17 cellular contexts compared by ENCODE assay signal in genomic region chr14:71365305-71365865, GRCh38. TPM values are rescaled to one million over a fixed set of nuclear protein-coding genes. Genes with fewer than 3 reads are reported as not detected.
DNase-seq lines count a peak whose midpoint lies in the region; TF ChIP-seq lines count a peak whose summit lies in the region.
"Had no signal": no experiment of that assay in that cellular context is flagged by ENCODE, and none has a peak within 500 bp of the region (broad histone marks: within the 10 kb centered on the region; RNA-seq: fewer than 3 reads in every experiment).

No MANE protein-coding gene starts in this region.

- in situ Hi-C loops in ACHN (cut with HindIII; ENCODE audit: low pct_ligation_motif_present, low pct_unique_long_range_greater_than_20kb, low sequenced_read_pairs): no loop called here

- H3K36me3 ChIP-seq in neutrophil: no peaks in the 10 kb centered on the region
- no peaks in the 10 kb centered on the region for H3K36me3 ChIP-seq in Karpas-422 (ENCODE audit: insufficient read depth, low read length)
- no peaks in the 10 kb centered on the region for H3K36me3 ChIP-seq in mesendoderm (ENCODE audit: control insufficient read depth, insufficient read depth, low read length)
- H3K36me3 ChIP-seq: prostate gland had no signal

- TF ChIP-seq CTCF in CD14-positive monocyte (IDR thresholded peaks at IDR 0.05) (no peak), neutrophil (IDR thresholded peaks at IDR 0.05) (no peak)

- DNase-seq in CD14-positive monocyte (ENCODE audit: low spot score) (no peak), RPMI7951 (ENCODE audit: low read depth) (peak; percentile 40), Karpas-422 (no peak), anterior cingulate cortex (lab: John Stamatoyannopoulos, UW) (no peak), ACHN (no peak), mesendoderm (no peak)
- DNase-seq: activated CD4-positive, alpha-beta T cell treated with anti-CD3 and anti-CD28 coated beads, Interleukin-2, amount 50 U/mL, for 4 hours; activated gamma-delta T cell; DMS79; GM23248; mesenchymal stem cell; natural killer cell; stimulated activated CD4-positive, alpha-beta T cell treated with anti-CD3 and anti-CD28 coated beads, Interleukin-4, amount 100 ng/mL, for 4 hours; substantia nigra had no signal

- H4K20me1 ChIP-seq in Karpas-422 (ENCODE audit: insufficient read depth, low read depth, low read length): peaks cover 35% of the 10 kb centered on the region

- H2BK5ac ChIP-seq in mesendoderm (ENCODE audit: low read length): no peak overlapping the region

- no peak overlapping the region for H3K4me3 ChIP-seq in neutrophil (ENCODE audit: low read depth in 1 of 2, low read length in 1 of 2)
- no peak overlapping the region for H3K4me3 ChIP-seq in Karpas-422 (ENCODE audit: low read length)
- H3K4me3 ChIP-seq in mesendoderm (ENCODE audit: low read length): no peak overlapping the region
- H3K4me3 ChIP-seq: GM23248, prostate gland had no signal

- H3K27me3 Mint-ChIP-seq in CD14-positive monocyte (ENCODE audit: low read depth in 3 of 3): no peaks in the 10 kb centered on the region
- H3K27me3 Mint-ChIP-seq in dendritic cell treated with granulocyte-macrophage colony-stimulating factor and Interleukin-4, amounts not matched to agents 40 ng/mL and 50 ng/mL, for 4 days: no peaks in the 10 kb centered on the region

- H3K9me3 ChIP-seq in neutrophil (no peaks in the 10 kb centered on the region), Karpas-422 (ENCODE audit: low read length) (no peaks in the 10 kb centered on the region)
- H3K9me3 ChIP-seq: prostate gland had no signal

- H3K79me2 ChIP-seq in Karpas-422 (ENCODE audit: low read length): no peaks in the 10 kb centered on the region
- peaks cover 17% of the 10 kb centered on the region for H3K79me2 ChIP-seq in mesendoderm (ENCODE audit: control insufficient read depth, insufficient read depth, low read length)

- no peak overlapping the region for H2BK120ac ChIP-seq in mesendoderm (ENCODE audit: low read depth, low read length)

- H3K9me3 Mint-ChIP-seq in CD14-positive monocyte: peaks cover 0 to 2% (median 0%) of the 10 kb centered on the region in 7 donors
- H3K9me3 Mint-ChIP-seq in dendritic cell treated with granulocyte-macrophage colony-stimulating factor and Interleukin-4, amounts not matched to agents 40 ng/mL and 50 ng/mL, for 4 days: no peaks in the 10 kb centered on the region
- H3K9me3 Mint-ChIP-seq: natural killer cell had no signal

- no peak overlapping the region for H3K18ac ChIP-seq in mesendoderm (ENCODE audit: low read length)

- no peak overlapping the region for H3K9ac ChIP-seq in Karpas-422 (ENCODE audit: low read length)
- H3K9ac ChIP-seq in mesendoderm (ENCODE audit: low read length): no peak overlapping the region
- H3K9ac ChIP-seq: GM23248 had no signal

- H3K4me2 ChIP-seq in Karpas-422 (ENCODE audit: low read depth, low read length, poor library complexity, severe bottlenecking): no peak overlapping the region
- H3K4me2 ChIP-seq in mesendoderm (ENCODE audit: low read length): no peak overlapping the region

- no CpG with 5 or more reads among the region's 5 CpGs for WGBS in mesendoderm (ENCODE audit: extremely low coverage, insufficient coverage, low lambda C conversion rate)

- no peak overlapping the region for H3K4ac ChIP-seq in mesendoderm (ENCODE audit: low read depth, low read length)

- H2AFZ ChIP-seq in Karpas-422 (ENCODE audit: low read length): no peak overlapping the region
- H2AFZ ChIP-seq: GM23248 had no signal

- peak overlapping the region; percentile 84 for H3K27ac ChIP-seq in neutrophil
- H3K27ac ChIP-seq in Karpas-422 (ENCODE audit: low read length): no peak overlapping the region
- H3K27ac ChIP-seq in mesendoderm (ENCODE audit: low read depth, low read length): no peak overlapping the region
- H3K27ac ChIP-seq: GM23248, prostate gland had no signal

- no peak overlapping the region for H2AK5ac ChIP-seq in mesendoderm (ENCODE audit: low read length)

- H4K8ac ChIP-seq in mesendoderm (ENCODE audit: low read depth, low read length): no peak overlapping the region

- H3K27ac Mint-ChIP-seq in CD14-positive monocyte: peak overlapping the region in 4 of 7 donors; percentile 83 to 95 (median 94)
- H3K27ac Mint-ChIP-seq in dendritic cell treated with granulocyte-macrophage colony-stimulating factor and Interleukin-4, amounts not matched to agents 40 ng/mL and 50 ng/mL, for 4 days: peak overlapping the region; percentile 86

- H3K27me3 ChIP-seq in neutrophil: no peaks in the 10 kb centered on the region
- H3K27me3 ChIP-seq in Karpas-422 (ENCODE audit: low read length): no peaks in the 10 kb centered on the region
- no peaks in the 10 kb centered on the region for H3K27me3 ChIP-seq in mesendoderm (ENCODE audit: insufficient read depth, low read length, poor library complexity)

- no peak overlapping the region for H2BK15ac ChIP-seq in mesendoderm (replicated peaks; ENCODE audit: low read depth)

- H4K5ac ChIP-seq in mesendoderm (ENCODE audit: low read length): no peak overlapping the region

- H3K4me1 ChIP-seq in neutrophil (ENCODE audit: control insufficient read depth in 1 of 2, insufficient read depth in 1 of 2, low read depth in 1 of 2, low read length in 1 of 2) (peaks cover 26 to 34% of the 10 kb centered on the region in 2 experiments), Karpas-422 (ENCODE audit: low read length) (peaks cover 4% of the 10 kb centered on the region), mesendoderm (ENCODE audit: control insufficient read depth, low read depth, low read length) (peaks cover 2% of the 10 kb centered on the region)
- H3K4me1 ChIP-seq: prostate gland had no signal

- intact Hi-C loops in CD14-positive monocyte (cut with micrococcal nuclease): no loop called here
- intact Hi-C loops in dendritic cell treated with granulocyte-macrophage colony-stimulating factor and Interleukin-4, amounts not matched to agents 40 ng/mL and 50 ng/mL, for 4 days (cut with micrococcal nuclease): no loop called here

- no peak overlapping the region for H3K56ac ChIP-seq in mesendoderm (ENCODE audit: low read length)

- H3K9me2 ChIP-seq in Karpas-422 (replicated peaks; ENCODE audit: insufficient read depth, low read length): no peaks in the 10 kb centered on the region

- H3K4me1 Mint-ChIP-seq in CD14-positive monocyte: peaks cover 45% of the 10 kb centered on the region
- H3K4me1 Mint-ChIP-seq in dendritic cell treated with granulocyte-macrophage colony-stimulating factor and Interleukin-4, amounts not matched to agents 40 ng/mL and 50 ng/mL, for 4 days (ENCODE audit: low read depth): peaks cover 34% of the 10 kb centered on the region

- H3K4me3 Mint-ChIP-seq in CD14-positive monocyte: no peak overlapping the region
- no peak overlapping the region for H3K4me3 Mint-ChIP-seq in dendritic cell treated with granulocyte-macrophage colony-stimulating factor and Interleukin-4, amounts not matched to agents 40 ng/mL and 50 ng/mL, for 4 days
- H3K4me3 Mint-ChIP-seq: natural killer cell had no signal

- no peak overlapping the region for H3K23ac ChIP-seq in mesendoderm (ENCODE audit: low read length)

- H3K36me3 Mint-ChIP-seq in CD14-positive monocyte: peaks cover 16 to 30% of the 10 kb centered on the region in 2 donors
- peaks cover 8% of the 10 kb centered on the region for H3K36me3 Mint-ChIP-seq in dendritic cell treated with granulocyte-macrophage colony-stimulating factor and Interleukin-4, amounts not matched to agents 40 ng/mL and 50 ng/mL, for 4 days (ENCODE audit: low read depth)
- H3K36me3 Mint-ChIP-seq: natural killer cell had no signal

- H3K79me1 ChIP-seq in mesendoderm (ENCODE audit: low read length): peaks cover 6% of the 10 kb centered on the region

RNA-seq across cellular contexts. Expression of gene SIPA1L1, which starts 45.1 kb away (rescaled TPM):
- 10 to 100 TPM; 15.6 to 24.5 TPM for polyA plus RNA-seq in CD14-positive monocyte
- total RNA-seq in RPMI7951 (2014; rRNA removed; shearing (Covaris generic)): 9.5 and 12.0 TPM in 2 replicates
- 3.9 and 7.8 TPM in 2 replicates for total RNA-seq in Karpas-422 (2014; rRNA removed; shearing (Covaris generic); ENCODE audit: low replicate concordance)
- polyA plus RNA-seq in mesendoderm (2013, experiment 1 of 2): 46.6 TPM
- polyA plus RNA-seq in mesendoderm (2013, experiment 2 of 2): 47.5 TPM
